Comparison of ENCODE assay signal across 8 cellular contexts in genomic region chr9:128203024-128203841, GRCh38. TPM values are rescaled to one million over a fixed set of nuclear protein-coding genes. Genes with fewer than 3 reads are reported as not detected.
A peak's percentile ranks its signal among the peaks of the same experiment; 100 is the strongest.
DNase-seq lines count a peak whose midpoint lies in the region; ATAC-seq, FAIRE-seq and TF ChIP-seq lines count a peak whose summit lies in the region.

Gene DNM1 (plus strand): TSS chr9:128203379. CDS start chr9:128203471, 92 bp downstream.

- peaks cover 31% of the 10 kb centered on the region for H3K27me3 Mint-ChIP-seq in T-helper 1 cell treated with Interleukin-12 subunit alpha and Interleukin-12 subunit beta and Interleukin-4 antibody, amounts not matched to agents 30 μg/mL and 1 μg/mL, for 36 hours (ENCODE audit: low read depth)

- H3K9me3 Mint-ChIP-seq in T-helper 1 cell treated with Interleukin-12 subunit alpha and Interleukin-12 subunit beta and Interleukin-4 antibody, amounts not matched to agents 30 μg/mL and 1 μg/mL, for 36 hours = no peaks in the 10 kb centered on the region

- no peaks in the 10 kb centered on the region for H3K36me3 Mint-ChIP-seq in T-helper 1 cell treated with Interleukin-12 subunit alpha and Interleukin-12 subunit beta and Interleukin-4 antibody, amounts not matched to agents 30 μg/mL and 1 μg/mL, for 36 hours (ENCODE audit: low read depth)

- H3K4me3 ChIP-seq in right cardiac atrium (ENCODE audit: low read length) (peak within 1 kb of the TSS; percentile 48), psoas muscle (peak within 1 kb of the TSS; percentile 73)

- H3K9me3 ChIP-seq in right cardiac atrium (ENCODE audit: control insufficient read depth, low read length) = no peaks in the 10 kb centered on the region
- no peaks in the 10 kb centered on the region for H3K9me3 ChIP-seq in psoas muscle

- peak within 1 kb of the TSS; percentile 77 for H3K4me3 Mint-ChIP-seq in T-helper 1 cell treated with Interleukin-12 subunit alpha and Interleukin-12 subunit beta and Interleukin-4 antibody, amounts not matched to agents 30 μg/mL and 1 μg/mL, for 36 hours

- no peak for FAIRE-seq in urothelium cell line (lab: Jason Lieb, UNC)

- H3K27me3 ChIP-seq in right cardiac atrium (ENCODE audit: control insufficient read depth, insufficient read depth) (no peaks in the 10 kb centered on the region), psoas muscle (ENCODE audit: insufficient read depth in 3 of 3, low read length in 2 of 3) (peaks cover 0 to 18% (median 7%) of the 10 kb centered on the region in 3 donors)

- TF ChIP-seq CTCF in LNCAP (IDR thresholded peaks at IDR 0.05) (peak; percentile 97), psoas muscle (IDR thresholded peaks at IDR 0.05) (peak; percentile 97)

- H3K4me1 ChIP-seq in right cardiac atrium (ENCODE audit: control insufficient read depth, insufficient read depth, low read length) = no peaks in the 10 kb centered on the region
- H3K4me1 ChIP-seq in psoas muscle = peaks cover 4% of the 10 kb centered on the region

- intact Hi-C loops in right cardiac atrium (cut with DNase I) (no loop called here), psoas muscle (cut with DNase I) (no loop called here)

- peaks cover 10% of the 10 kb centered on the region for H3K4me1 Mint-ChIP-seq in T-helper 1 cell treated with Interleukin-12 subunit alpha and Interleukin-12 subunit beta and Interleukin-4 antibody, amounts not matched to agents 30 μg/mL and 1 μg/mL, for 36 hours (ENCODE audit: low read depth)

- H3K27ac ChIP-seq in angular gyrus (ENCODE audit: low read depth, low read length) (peak within 1 kb of the TSS; percentile 85), right cardiac atrium (ENCODE audit: low read length) (no peak within 1 kb of the TSS), psoas muscle (no peak within 1 kb of the TSS)

- WGBS in right cardiac atrium = under 1% methylated on average over 91 of the region's 91 CpGs
- 0 to 1% (median 1%) methylated on average over 61 to 91 of the region's 91 CpGs for WGBS in psoas muscle, 3 donors

- DNase-seq in DMS114 treated with DMSO at 0.1 percent for 48 hours (lab: John Stamatoyannopoulos, UW; ENCODE audit: unreplicated experiment) (peak; percentile 27), right cardiac atrium (peak; percentile 55 to 88 (median 88)), psoas muscle (peak; percentile 66 to 80), urothelium cell line (ENCODE audit: low spot score) (peak; percentile 96)

- H3K27ac Mint-ChIP-seq in T-helper 1 cell treated with Interleukin-12 subunit alpha and Interleukin-12 subunit beta and Interleukin-4 antibody, amounts not matched to agents 30 μg/mL and 1 μg/mL, for 36 hours = peak within 1 kb of the TSS; percentile 65

- ATAC-seq in GM21717 (IDR thresholded peaks at IDR 0.05; ENCODE audit: unreplicated experiment) = peak; percentile 65
- ATAC-seq in right cardiac atrium = peak; percentile 80 to 84
- peak; percentile 91 to 96 (median 94) for ATAC-seq in psoas muscle

- H3K36me3 ChIP-seq in psoas muscle (ENCODE audit: insufficient read depth in 1 of 2, low read depth in 1 of 2) = no peaks in the 10 kb centered on the region

RNA-seq across cellular contexts. Expression of gene DNM1, which starts in this region (rescaled TPM):
- total RNA-seq in right cardiac atrium = 1 to 10 TPM; 4.4 to 7.4 (median 5.8) TPM
- polyA plus RNA-seq in right cardiac atrium = 6.0 TPM
- total RNA-seq in psoas muscle = 1 to 10 TPM; 1.2 to 5.4 (median 3.2) TPM
- 1 to 10 TPM; 1.1 to 2.4 (median 1.5) TPM for polyA plus RNA-seq in psoas muscle

Comparison
In these comparisons a context has a peak if more than half of its experiments do, and no peak if none do; other contexts are left out.
1. DNase-seq: peak in every context shown above with its lines; median percentile 96 in urothelium cell line; 88 in right cardiac atrium; 73 in psoas muscle; 27 in DMS114 treated with DMSO at 0.1 percent for 48 hours.